Comparison of ENCODE assay signal across 8 cellular contexts in the genomic region with DNA sequence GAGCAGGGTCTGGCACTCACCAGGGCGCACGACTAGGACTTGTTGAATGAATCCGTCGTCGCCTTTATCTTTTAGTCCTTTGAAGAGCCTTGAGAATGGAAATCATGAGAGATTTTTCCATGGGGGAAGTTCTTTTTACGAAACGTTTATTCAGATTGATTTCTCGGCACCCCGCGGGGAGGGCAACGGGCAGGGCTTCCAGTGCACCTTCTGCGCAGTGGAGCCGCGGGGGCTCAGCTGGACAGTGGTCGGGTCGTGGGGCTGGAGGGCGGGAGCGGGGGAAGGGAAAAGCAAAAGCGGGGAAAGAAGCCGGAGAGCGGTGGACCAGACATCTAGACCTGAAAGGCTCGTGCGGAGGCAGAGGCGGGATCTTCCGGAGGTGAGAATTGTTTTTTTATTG. TPM values are rescaled to one million over a fixed set of nuclear protein-coding genes. Genes with fewer than 3 reads are reported as not detected.
DNase-seq lines count a peak whose midpoint lies in the region; ATAC-seq, FAIRE-seq and TF ChIP-seq lines count a peak whose summit lies in the region.
"Not testable (repeated sequence)": the region's sequence is repeated elsewhere in the genome, so short reads cannot be mapped to it uniquely, and the experiment has no call there.

No MANE protein-coding gene starts in this region.

- CTCF ChIA-PET in SK-N-SH (lab: Yijun Ruan, JAX) = not testable (repeated sequence)

- not testable (repeated sequence) for FAIRE-seq in keratinocyte (lab: Jason Lieb, UNC)

- H3K9me2 ChIP-seq in SK-N-SH = not testable (repeated sequence)

- not testable (repeated sequence) for H2AFZ ChIP-seq in SK-N-SH (ENCODE audit: low read depth); keratinocyte (ENCODE audit: control insufficient read depth, low read length); neuron (ENCODE audit: low read depth, low read length)

- in situ Hi-C loops in brain microvascular endothelial cell (cut with HindIII; ENCODE audit: low pct_ligation_motif_present, low sequenced_read_pairs) = not testable (repeated sequence)

- H3K4me1 Mint-ChIP-seq in activated T-cell treated with anti-CD3 and anti-CD28 coated beads, Interleukin-2, amount 50 U/mL, for 4 hours (ENCODE audit: low read depth); stimulated activated naive CD8-positive, alpha-beta T cell treated with anti-CD3 and anti-CD28 coated beads, Interleukin-15, Interleukin-2, amounts not matched to agents 100 ng/mL and 50 ng/mL, for 24 hours (ENCODE audit: low read depth): not testable (repeated sequence)

- H3K9me3 ChIP-seq in SK-N-SH; esophagus muscularis mucosa; keratinocyte (ENCODE audit: control insufficient read depth, low read depth, low read length); neuron (ENCODE audit: low read length): not testable (repeated sequence)

- not testable (repeated sequence) for H3K9ac ChIP-seq in SK-N-SH; keratinocyte (ENCODE audit: control insufficient read depth, extremely low read depth, insufficient read depth, low read length)

- TF ChIP-seq RAD21 in SK-N-SH (IDR thresholded peaks at IDR 0.05; ENCODE audit: low read length) = not testable (repeated sequence)

- peak; percentile 5 for DNase-seq in ELF-1 (ENCODE audit: low read depth, low spot score)
- DNase-seq in SK-N-SH; activated T-cell treated with anti-CD3 and anti-CD28 coated beads, Interleukin-2, amount 50 U/mL, for 4 hours; esophagus muscularis mucosa (ENCODE audit: extremely low spot score); keratinocyte (ENCODE audit: low read depth, low spot score): not testable (repeated sequence)
- peak; percentile 2 for DNase-seq in brain microvascular endothelial cell

- not testable (repeated sequence) for H3K9me3 Mint-ChIP-seq in activated T-cell treated with anti-CD3 and anti-CD28 coated beads, Interleukin-2, amount 50 U/mL, for 4 hours; stimulated activated naive CD8-positive, alpha-beta T cell treated with anti-CD3 and anti-CD28 coated beads, Interleukin-15, Interleukin-2, amounts not matched to agents 100 ng/mL and 50 ng/mL, for 24 hours

- H3K79me2 ChIP-seq in SK-N-SH (ENCODE audit: insufficient read depth); keratinocyte (ENCODE audit: control insufficient read depth, insufficient read depth, low read length): not testable (repeated sequence)

- H3K4me3 ChIP-seq in SK-N-SH (ENCODE audit: low read depth in 2 of 2, low read length in 1 of 2) = not testable (repeated sequence)
- H3K4me3 ChIP-seq in brain microvascular endothelial cell (ENCODE audit: low read depth, low read length) (peak overlapping the region; percentile 43), esophagus muscularis mucosa (peak overlapping the region; percentile 9 to 27 (median 22)), keratinocyte (ENCODE audit: control insufficient read depth in 2 of 3, extremely low read depth in 1 of 3, insufficient read depth in 2 of 3, low read depth in 1 of 3, low read length in 3 of 3) (peak overlapping the region in 2 of 3 experiments; percentile 7 to 32), neuron (ENCODE audit: low read length) (peak overlapping the region; percentile 29)

- H3K27ac Mint-ChIP-seq in stimulated activated naive CD8-positive, alpha-beta T cell treated with anti-CD3 and anti-CD28 coated beads, Interleukin-15, Interleukin-2, amounts not matched to agents 100 ng/mL and 50 ng/mL, for 24 hours = peak overlapping the region; percentile 21

- POLR2A ChIA-PET in SK-N-SH (lab: Yijun Ruan, JAX) = not testable (repeated sequence)

- H4K20me1 ChIP-seq in SK-N-SH (ENCODE audit: insufficient read depth); keratinocyte (ENCODE audit: control insufficient read depth, extremely low read depth, insufficient read depth, low read length): not testable (repeated sequence)

- dilution Hi-C loops in keratinocyte (cut with MboI; ENCODE audit: extremely low pct_ligation_motif_present, low sequenced_read_pairs) = not testable (repeated sequence)

- ATAC-seq in activated T-cell treated with anti-CD3 and anti-CD28 coated beads, Interleukin-2, amount 50 U/mL, for 4 hours = peak in 1 of 2 donors; percentile 18

- H3K27me3 Mint-ChIP-seq in activated T-cell treated with anti-CD3 and anti-CD28 coated beads, Interleukin-2, amount 50 U/mL, for 4 hours (ENCODE audit: low read depth) = peaks cover 18% of the 10 kb centered on the region
- H3K27me3 Mint-ChIP-seq in stimulated activated naive CD8-positive, alpha-beta T cell treated with anti-CD3 and anti-CD28 coated beads, Interleukin-15, Interleukin-2, amounts not matched to agents 100 ng/mL and 50 ng/mL, for 24 hours = not testable (repeated sequence)

- TF ChIP-seq POLR2A in esophagus muscularis mucosa (IDR thresholded peaks at IDR 0.05; ENCODE audit: low read depth) = not testable (repeated sequence)

- not testable (repeated sequence) for TF ChIP-seq EP300 in SK-N-SH (IDR thresholded peaks at IDR 0.05; ENCODE audit: borderline replicate concordance in 1 of 2, low read depth in 1 of 2, low read length in 1 of 2); esophagus muscularis mucosa (IDR thresholded peaks at IDR 0.05)

- H3K4me1 ChIP-seq in SK-N-SH (ENCODE audit: control insufficient read depth in 1 of 2, insufficient read depth in 2 of 2, low read depth in 1 of 2, low read length in 1 of 2); keratinocyte (ENCODE audit: control insufficient read depth, extremely low read depth, insufficient read depth, low read length); neuron (ENCODE audit: insufficient read depth, low read length): not testable (repeated sequence)
- H3K4me1 ChIP-seq in esophagus muscularis mucosa = peaks cover 0 to 11% (median 10%) of the 10 kb centered on the region in 4 donors

- H3K36me3 ChIP-seq in SK-N-SH (replicated peaks in 1 of 2; ENCODE audit: control insufficient read depth in 1 of 2, insufficient read depth in 2 of 2, low read length in 1 of 2); brain microvascular endothelial cell (replicated peaks); esophagus muscularis mucosa; keratinocyte (ENCODE audit: control insufficient read depth in 2 of 2, extremely low read depth in 1 of 2, insufficient read depth in 2 of 2, low read length in 2 of 2); neuron (ENCODE audit: insufficient read depth, low read length): not testable (repeated sequence)

- peak overlapping the region; percentile 62 for H3K4me3 Mint-ChIP-seq in activated T-cell treated with anti-CD3 and anti-CD28 coated beads, Interleukin-2, amount 50 U/mL, for 4 hours
- peak overlapping the region; percentile 83 for H3K4me3 Mint-ChIP-seq in stimulated activated naive CD8-positive, alpha-beta T cell treated with anti-CD3 and anti-CD28 coated beads, Interleukin-15, Interleukin-2, amounts not matched to agents 100 ng/mL and 50 ng/mL, for 24 hours

- not testable (repeated sequence) for H3K36me3 Mint-ChIP-seq in activated T-cell treated with anti-CD3 and anti-CD28 coated beads, Interleukin-2, amount 50 U/mL, for 4 hours (ENCODE audit: insufficient read depth); stimulated activated naive CD8-positive, alpha-beta T cell treated with anti-CD3 and anti-CD28 coated beads, Interleukin-15, Interleukin-2, amounts not matched to agents 100 ng/mL and 50 ng/mL, for 24 hours (ENCODE audit: low read depth)

- 12% methylated on average over 20 of the region's 25 CpGs for WGBS in SK-N-SH (ENCODE audit: low lambda C conversion rate)
- 4% methylated on average over 20 of the region's 25 CpGs for WGBS in esophagus muscularis mucosa

- not testable (repeated sequence) for H3F3A ChIP-seq in SK-N-SH (replicated peaks; ENCODE audit: insufficient read depth)

- intact Hi-C loops in esophagus muscularis mucosa (cut with DNase I) = not testable (repeated sequence)

- TF ChIP-seq CTCF in SK-N-SH (IDR thresholded peaks at IDR 0.05); brain microvascular endothelial cell (IDR thresholded peaks at IDR 0.05; ENCODE audit: low read depth, low read length, missing control alignments); esophagus muscularis mucosa (IDR thresholded peaks at IDR 0.05); keratinocyte (optimal IDR thresholded peaks at IDR 0.05 in 1 of 3, IDR thresholded peaks at IDR 0.05 in 1 of 3, conservative IDR thresholded peaks at IDR 0.05 in 1 of 3; ENCODE audit: extremely low read depth in 1 of 3, insufficient read depth in 2 of 3, low read length in 3 of 3): not testable (repeated sequence)

- H3K4me2 ChIP-seq in SK-N-SH = 0 out of 2 replicates have a peak overlapping the region, but pooled peaks have one; percentile 15
- H3K4me2 ChIP-seq in keratinocyte (ENCODE audit: control insufficient read depth, extremely low read depth, insufficient read depth, low read depth, low read length) = peak overlapping the region; percentile 37

- H3K27me3 ChIP-seq in SK-N-SH (ENCODE audit: insufficient read depth); brain microvascular endothelial cell (replicated peaks); keratinocyte (ENCODE audit: control insufficient read depth, extremely low read depth, insufficient read depth, low read length); neuron (ENCODE audit: insufficient read depth, low read length): not testable (repeated sequence)
- peaks cover 0 to 19% (median 4%) of the 10 kb centered on the region in 4 donors for H3K27me3 ChIP-seq in esophagus muscularis mucosa

- H3K27ac ChIP-seq in SK-N-SH (ENCODE audit: low read depth in 2 of 2, low read length in 1 of 2); brain microvascular endothelial cell; esophagus muscularis mucosa (replicated peaks in 1 of 4); keratinocyte (ENCODE audit: control insufficient read depth, insufficient read depth, low read length): not testable (repeated sequence)

- not testable (repeated sequence) for H3K9me1 ChIP-seq in keratinocyte (ENCODE audit: control insufficient read depth, extremely low read depth, insufficient read depth, low read length)

RNA-seq across cellular contexts. Expression of a gene that starts 50.5 kb away (rescaled TPM):
- polyA plus RNA-seq in SK-N-SH (2012; rRNA removed) (2.0 and 2.2 TPM in 2 replicates), keratinocyte (3.5 to 4.2 TPM (median 3.8 TPM) in 3 replicates)
- 1.6 and 2.1 TPM in 2 replicates for polyA plus RNA-seq in SK-N-SH (2012; cell fraction: cytosol; rRNA removed)
- polyA plus RNA-seq in SK-N-SH (2012; cell fraction: nucleus; rRNA removed) = 3.2 and 6.5 TPM in 2 replicates
- 1 to 10 TPM in 2 of 3 donors, under 1 TPM in 1; 0.99 to 2.0 (median 1.3) TPM for total RNA-seq in activated T-cell treated with anti-CD3 and anti-CD28 coated beads, Interleukin-2, amount 50 U/mL, for 4 hours
- 1 to 10 TPM; 3.0 to 7.1 (median 4.3) TPM for total RNA-seq in esophagus muscularis mucosa
- 0.87 TPM for polyA plus RNA-seq in keratinocyte (2011; ENCODE audit: low read depth)
- polyA plus RNA-seq in keratinocyte (2011; cell fraction: cytosol; rRNA removed) = 2.0 and 3.7 TPM in 2 replicates
- polyA plus RNA-seq in keratinocyte (2011; cell fraction: nucleus; rRNA removed) = 16.4 and 17.1 TPM in 2 replicates
- 1.7 and 2.3 TPM in 2 replicates for polyA plus RNA-seq in keratinocyte (2012; ENCODE audit: low replicate concordance)
- 4.9 to 10.1 TPM (median 5.9 TPM) in 3 replicates for polyA minus RNA-seq in keratinocyte
- 1.5 TPM for polyA minus RNA-seq in keratinocyte (2011; cell fraction: cytosol; rRNA and poly(A)+ RNA removed)
- polyA minus RNA-seq in keratinocyte (2011; cell fraction: nucleus; rRNA and poly(A)+ RNA removed) = 8.0 and 15.7 TPM in 2 replicates
